ENCODE assay signal across 17 cellular contexts in genomic region chr22:19515654-19516377, GRCh38. TPM values are rescaled to one million over a fixed set of nuclear protein-coding genes. Genes with fewer than 3 reads are reported as not detected.
A peak's percentile ranks its signal among the peaks of the same experiment; 100 is the strongest.
DNase-seq lines count a peak whose midpoint lies in the region; ATAC-seq and TF ChIP-seq lines count a peak whose summit lies in the region.
"Had no signal": no experiment of that assay in that cellular context is flagged by ENCODE, and none has a peak within 500 bp of the region (broad histone marks: within the 10 kb centered on the region; RNA-seq: fewer than 3 reads in every experiment).

No MANE protein-coding gene starts in this region.

- H3K36me3 Mint-ChIP-seq in endothelial cell (ENCODE audit: low read depth, unreplicated experiment), result peaks cover 4% of the 10 kb centered on the region

- H3K4me1 Mint-ChIP-seq in endothelial cell (ENCODE audit: unreplicated experiment), result peaks cover 8% of the 10 kb centered on the region
- H3K4me1 Mint-ChIP-seq: B cell; CD4-positive, alpha-beta memory T cell had no signal

- no peak overlapping the region for H3K4me3 Mint-ChIP-seq in endothelial cell (ENCODE audit: unreplicated experiment)
- H3K4me3 Mint-ChIP-seq: B cell; CD4-positive, alpha-beta memory T cell; HFFc6 had no signal

- intact Hi-C loops in posterior vena cava (cut with DNase I), result loop anchor here in 1 of 2 donors (10.0 kb wide), 1 partner anchor 109 kb away; no protein-coding TSS in a partner anchor

- no peak for ATAC-seq in HG03432 (IDR thresholded peaks at IDR 0.05; ENCODE audit: unreplicated experiment)

- H3K27ac Mint-ChIP-seq in endothelial cell (ENCODE audit: unreplicated experiment), result peak overlapping the region; percentile 5
- H3K27ac Mint-ChIP-seq: B cell, HFFc6 had no signal

- peaks cover 2% of the 10 kb centered on the region for H3K27me3 Mint-ChIP-seq in endothelial cell (ENCODE audit: unreplicated experiment)
- H3K27me3 Mint-ChIP-seq: B cell; CD4-positive, alpha-beta memory T cell had no signal

- TF ChIP-seq CTCF in endothelial cell (IDR thresholded peaks at IDR 0.05; ENCODE audit: unreplicated experiment), result no peak

- H3K9me3 Mint-ChIP-seq in endothelial cell (ENCODE audit: unreplicated experiment), result no peaks in the 10 kb centered on the region
- H3K9me3 Mint-ChIP-seq: HFFc6 had no signal

- DNase-seq in D341Med (ENCODE audit: low spot score) (peak; percentile 19), NCI-H2171 (lab: John Stamatoyannopoulos, UW) (peak; percentile 5), endothelial cell (ENCODE audit: low spot score) (no peak), posterior vena cava (ENCODE audit: low spot score) (peak; percentile 58), H4 (ENCODE audit: low spot score) (no peak), SHP77 treated with DMSO at 0.1 percent for 48 hours (lab: John Stamatoyannopoulos, UW) (no peak)
- DNase-seq: ACHN; CD4-positive, alpha-beta memory T cell; GOT3; HFFc6; Kasumi-1; NCI-H2029; NCI-H226; NCI-H526; NK-92 treated with Interleukin-12 subunit alpha and Interleukin-12 subunit beta, amount 100 ng/mL, for 24 hours had no signal

RNA-seq across cellular contexts. Expression of gene CLDN5, which starts 8.4 kb away (rescaled TPM):
- total RNA-seq in endothelial cell (ENCODE audit: unreplicated experiment) (108 TPM), posterior vena cava (10 to 100 TPM; 36.4 to 70.1 TPM)
- not detected in 2 replicates for total RNA-seq in H4 (2014; rRNA removed; shearing (Covaris generic))
- total RNA-seq: B cell; CD4-positive, alpha-beta memory T cell had no signal

RNA-seq across cellular contexts. Expression of gene CDC45, which starts 36.1 kb away (rescaled TPM):
- total RNA-seq in endothelial cell (ENCODE audit: unreplicated experiment), result 6.2 TPM
- 1 to 10 TPM in 1 of 2 donors, under 1 TPM in 1; 0.71 to 1.7 TPM for total RNA-seq in posterior vena cava
- 49.1 and 58.0 TPM in 2 replicates for total RNA-seq in H4 (2014; rRNA removed; shearing (Covaris generic))

RNA-seq across cellular contexts. Expression of gene UFD1, which starts 36.8 kb away (rescaled TPM):
- total RNA-seq in endothelial cell (ENCODE audit: unreplicated experiment), result 86.2 TPM
- total RNA-seq in posterior vena cava, result 10 to 100 TPM; 43.5 to 51.1 TPM
- 55.6 and 71.1 TPM in 2 replicates for total RNA-seq in H4 (2014; rRNA removed; shearing (Covaris generic))

Comparison
In these comparisons a context has a peak if more than half of its experiments do, and no peak if none do; other contexts are left out.
1. DNase-seq: peak in D341Med (single experiment), NCI-H2171 (single experiment) and posterior vena cava (single experiment); none in endothelial cell (single experiment), H4 (single experiment) and SHP77 treated with DMSO at 0.1 percent for 48 hours (single experiment).
2. RNA of gene CLDN5, which starts 8.4 kb away (total RNA-seq): 108 TPM in endothelial cell (single experiment) and 36.4 to 70.1 TPM in posterior vena cava; not detected in H4; every median in the first group is over 10 times any median in the second.